ENCODE assay signal across 8 cellular contexts in genomic region chr11:128725630-128726461, GRCh38. TPM values are rescaled to one million over a fixed set of nuclear protein-coding genes. Genes with fewer than 3 reads are reported as not detected.
DNase-seq lines count a peak whose midpoint lies in the region; ATAC-seq and TF ChIP-seq lines count a peak whose summit lies in the region.

No MANE protein-coding gene starts in this region.

- peaks cover 98% of the 10 kb centered on the region for H3K4me1 Mint-ChIP-seq in activated T-helper 1 cell treated with anti-CD3 and anti-CD28 coated beads, Interleukin-12 subunit alpha, Interleukin-12 subunit beta, Interleukin-2, Interleukin-4 antibody, amounts not matched to agents 30 ng/mL and 10 ng/mL and 1 ng/mL, durations not matched to agents 14 hours and 24 hours and 36 hours (ENCODE audit: low read depth)

- H3K27me3 Mint-ChIP-seq in activated T-helper 1 cell treated with anti-CD3 and anti-CD28 coated beads, Interleukin-12 subunit alpha, Interleukin-12 subunit beta, Interleukin-2, Interleukin-4 antibody, amounts not matched to agents 30 ng/mL and 10 ng/mL and 1 ng/mL, durations not matched to agents 14 hours and 24 hours and 36 hours (ENCODE audit: insufficient read depth), result no peaks in the 10 kb centered on the region

- H2AFZ ChIP-seq in Karpas-422 (ENCODE audit: low read length), result no peak overlapping the region

- H3K9me2 ChIP-seq in Karpas-422 (replicated peaks; ENCODE audit: insufficient read depth, low read length), result no peaks in the 10 kb centered on the region

- DNase-seq in EH (ENCODE audit: low read depth), result peak; percentile 70
- no peak for DNase-seq in Karpas-422
- DNase-seq in activated T-helper 1 cell treated with anti-CD3 and anti-CD28 coated beads, Interleukin-12 subunit alpha, Interleukin-12 subunit beta, Interleukin-2, Interleukin-4 antibody, amounts not matched to agents 30 ng/mL and 10 ng/mL and 1 ng/mL, durations not matched to agents 14 hours and 24 hours and 36 hours (ENCODE audit: low spot score), result peak; percentile 55
- DNase-seq in left kidney (ENCODE audit: low read depth, low spot score), result peak; percentile 92
- DNase-seq in NCI-H1694 (lab: John Stamatoyannopoulos, UW), result no peak
- DNase-seq in NCI-H446 (lab: John Stamatoyannopoulos, UW), result no peak

- peak overlapping the region; percentile 70 for H3K4me3 Mint-ChIP-seq in activated T-helper 1 cell treated with anti-CD3 and anti-CD28 coated beads, Interleukin-12 subunit alpha, Interleukin-12 subunit beta, Interleukin-2, Interleukin-4 antibody, amounts not matched to agents 30 ng/mL and 10 ng/mL and 1 ng/mL, durations not matched to agents 14 hours and 24 hours and 36 hours

- ATAC-seq in GM21529 (IDR thresholded peaks at IDR 0.05; ENCODE audit: unreplicated experiment) (peak; percentile 56), SK-N-SH treated with all-trans-retinoic acid at 6 μM for 48 hours (no peak)

- H3K4me3 ChIP-seq in Karpas-422 (ENCODE audit: low read length), result 0 out of 2 replicates have a peak overlapping the region, but pooled peaks have one; percentile 23

- H3K27me3 ChIP-seq in Karpas-422 (ENCODE audit: low read length), result no peaks in the 10 kb centered on the region

- H3K9ac ChIP-seq in Karpas-422 (ENCODE audit: low read length), result peak overlapping the region; percentile 21; the same call in 1 of the 2 replicates

- peaks cover 32% of the 10 kb centered on the region for H3K4me1 ChIP-seq in Karpas-422 (ENCODE audit: low read length)

- H3K9me3 ChIP-seq in Karpas-422 (ENCODE audit: low read length), result no peaks in the 10 kb centered on the region

- H3K79me2 ChIP-seq in Karpas-422 (ENCODE audit: low read length), result no peaks in the 10 kb centered on the region

- H3K36me3 ChIP-seq in Karpas-422 (ENCODE audit: insufficient read depth, low read length), result no peaks in the 10 kb centered on the region

- no peaks in the 10 kb centered on the region for H4K20me1 ChIP-seq in Karpas-422 (ENCODE audit: insufficient read depth, low read depth, low read length)

- peak overlapping the region; percentile 56 for H3K4me2 ChIP-seq in Karpas-422 (ENCODE audit: low read depth, low read length, poor library complexity, severe bottlenecking)

- H3K27ac Mint-ChIP-seq in activated T-helper 1 cell treated with anti-CD3 and anti-CD28 coated beads, Interleukin-12 subunit alpha, Interleukin-12 subunit beta, Interleukin-2, Interleukin-4 antibody, amounts not matched to agents 30 ng/mL and 10 ng/mL and 1 ng/mL, durations not matched to agents 14 hours and 24 hours and 36 hours, result peak overlapping the region; percentile 87

- peaks cover 26% of the 10 kb centered on the region for H3K36me3 Mint-ChIP-seq in activated T-helper 1 cell treated with anti-CD3 and anti-CD28 coated beads, Interleukin-12 subunit alpha, Interleukin-12 subunit beta, Interleukin-2, Interleukin-4 antibody, amounts not matched to agents 30 ng/mL and 10 ng/mL and 1 ng/mL, durations not matched to agents 14 hours and 24 hours and 36 hours (ENCODE audit: low read depth)

- H3K27ac ChIP-seq in Karpas-422 (ENCODE audit: low read length), result peak overlapping the region; percentile 51; the same call in 1 of the 2 replicates

- intact Hi-C loops in activated T-helper 1 cell treated with anti-CD3 and anti-CD28 coated beads, Interleukin-12 subunit alpha, Interleukin-12 subunit beta, Interleukin-2, Interleukin-4 antibody, amounts not matched to agents 30 ng/mL and 10 ng/mL and 1 ng/mL, durations not matched to agents 14 hours and 24 hours and 36 hours (cut with micrococcal nuclease), result loop anchor here (1.0 kb wide), 2 partner anchors 10 kb away; no protein-coding TSS in a partner anchor

- no peaks in the 10 kb centered on the region for H3K9me3 Mint-ChIP-seq in activated T-helper 1 cell treated with anti-CD3 and anti-CD28 coated beads, Interleukin-12 subunit alpha, Interleukin-12 subunit beta, Interleukin-2, Interleukin-4 antibody, amounts not matched to agents 30 ng/mL and 10 ng/mL and 1 ng/mL, durations not matched to agents 14 hours and 24 hours and 36 hours

TF ChIP-seq in SK-N-SH treated with all-trans-retinoic acid at 6 μM for 48 hours, 23 proteins besides CTCF, POLR2A, EP300 and RAD21:
- TF ChIP-seq, protein P1, sequence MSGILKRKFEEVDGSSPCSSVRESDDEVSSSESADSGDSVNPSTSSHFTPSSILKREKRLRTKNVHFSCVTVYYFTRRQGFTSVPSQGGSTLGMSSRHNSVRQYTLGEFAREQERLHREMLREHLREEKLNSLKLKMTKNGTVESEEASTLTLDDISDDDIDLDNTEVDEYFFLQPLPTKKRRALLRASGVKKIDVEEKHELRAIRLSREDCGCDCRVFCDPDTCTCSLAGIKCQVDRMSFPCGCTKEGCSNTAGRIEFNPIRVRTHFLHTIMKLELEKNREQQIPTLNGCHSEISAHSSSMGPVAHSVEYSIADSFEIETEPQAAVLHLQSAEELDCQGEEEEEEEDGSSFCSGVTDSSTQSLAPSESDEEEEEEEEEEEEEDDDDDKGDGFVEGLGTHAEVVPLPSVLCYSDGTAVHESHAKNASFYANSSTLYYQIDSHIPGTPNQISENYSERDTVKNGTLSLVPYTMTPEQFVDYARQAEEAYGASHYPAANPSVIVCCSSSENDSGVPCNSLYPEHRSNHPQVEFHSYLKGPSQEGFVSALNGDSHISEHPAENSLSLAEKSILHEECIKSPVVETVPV (CRISPR knock-in tag; IDR thresholded peaks at IDR 0.05), result no peak
- no peak for TF ChIP-seq TOX (CRISPR knock-in tag; IDR thresholded peaks at IDR 0.05; ENCODE audit: borderline replicate concordance)
- TF ChIP-seq ZNF8 (CRISPR knock-in tag; IDR thresholded peaks at IDR 0.05), result no peak
- no peak for TF ChIP-seq OSR1 (CRISPR knock-in tag; IDR thresholded peaks at IDR 0.05)
- no peak for TF ChIP-seq ZNF565 (CRISPR knock-in tag; conservative IDR thresholded peaks at IDR 0.05; ENCODE audit: low read depth)
- TF ChIP-seq, protein P2, sequence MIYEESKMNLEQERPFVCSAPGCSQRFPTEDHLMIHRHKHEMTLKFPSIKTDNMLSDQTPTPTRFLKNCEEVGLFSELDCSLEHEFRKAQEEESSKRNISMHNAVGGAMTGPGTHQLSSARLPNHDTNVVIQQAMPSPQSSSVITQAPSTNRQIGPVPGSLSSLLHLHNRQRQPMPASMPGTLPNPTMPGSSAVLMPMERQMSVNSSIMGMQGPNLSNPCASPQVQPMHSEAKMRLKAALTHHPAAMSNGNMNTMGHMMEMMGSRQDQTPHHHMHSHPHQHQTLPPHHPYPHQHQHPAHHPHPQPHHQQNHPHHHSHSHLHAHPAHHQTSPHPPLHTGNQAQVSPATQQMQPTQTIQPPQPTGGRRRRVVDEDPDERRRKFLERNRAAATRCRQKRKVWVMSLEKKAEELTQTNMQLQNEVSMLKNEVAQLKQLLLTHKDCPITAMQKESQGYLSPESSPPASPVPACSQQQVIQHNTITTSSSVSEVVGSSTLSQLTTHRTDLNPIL (CRISPR knock-in tag; IDR thresholded peaks at IDR 0.05; ENCODE audit: low read depth), result no peak
- no peak for TF ChIP-seq BACH2 (CRISPR knock-in tag; IDR thresholded peaks at IDR 0.05; ENCODE audit: borderline replicate concordance)

RNA-seq across cellular contexts. Expression of gene FLI1, which starts 32.0 kb away (rescaled TPM):
- 2.6 and 9.4 TPM in 2 replicates for total RNA-seq in Karpas-422 (2014; rRNA removed; shearing (Covaris generic); ENCODE audit: low replicate concordance)
- total RNA-seq in activated T-helper 1 cell treated with anti-CD3 and anti-CD28 coated beads, Interleukin-12 subunit alpha, Interleukin-12 subunit beta, Interleukin-2, Interleukin-4 antibody, amounts not matched to agents 30 ng/mL and 10 ng/mL and 1 ng/mL, durations not matched to agents 14 hours and 24 hours and 36 hours, result 40.7 and 41.5 TPM in 2 replicates

Comparison
In these comparisons a context has a peak if more than half of its experiments do, and no peak if none do; other contexts are left out.
1. DNase-seq: peak in EH (single experiment), activated T-helper 1 cell treated with anti-CD3 and anti-CD28 coated beads, Interleukin-12 subunit alpha, Interleukin-12 subunit beta, Interleukin-2, Interleukin-4 antibody, amounts not matched to agents 30 ng/mL and 10 ng/mL and 1 ng/mL, durations not matched to agents 14 hours and 24 hours and 36 hours (single experiment) and left kidney (single experiment); none in Karpas-422 (single experiment), NCI-H1694 (single experiment) and NCI-H446 (0 of 2).